Comparison of ENCODE assay signal across 20 cellular contexts in the genomic region with DNA sequence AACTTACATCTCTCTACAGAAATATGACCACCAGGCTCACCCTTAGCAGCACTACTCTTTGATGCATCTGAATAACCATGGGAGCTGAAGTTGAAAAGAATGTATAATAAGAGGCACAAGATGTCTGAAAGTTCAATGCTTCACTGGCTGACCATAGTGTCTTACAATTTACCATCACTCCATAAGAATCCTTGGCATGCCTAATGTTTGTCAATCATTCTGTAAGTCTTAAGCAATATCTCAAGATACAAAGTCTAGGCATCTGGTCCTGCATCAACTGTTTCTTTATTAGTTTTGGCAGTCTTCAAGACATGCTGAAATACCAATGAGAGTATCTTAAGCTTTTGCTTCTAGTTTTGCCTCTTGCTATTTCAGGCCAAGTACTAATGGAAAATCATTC.
A peak's percentile ranks its signal among the peaks of the same experiment; 100 is the strongest.
DNase-seq lines count a peak whose midpoint lies in the region; ATAC-seq and TF ChIP-seq lines count a peak whose summit lies in the region.
"Had no signal": no experiment of that assay in that cellular context is flagged by ENCODE, and none has a peak within 500 bp of the region (broad histone marks: within the 10 kb centered on the region; RNA-seq: fewer than 3 reads in every experiment).

No MANE protein-coding gene starts in this region.

- H3K9me3 ChIP-seq in heart left ventricle (no peaks in the 10 kb centered on the region), left lung (no peaks in the 10 kb centered on the region)
- H3K9me3 ChIP-seq in effector memory CD4-positive, alpha-beta T cell (ENCODE audit: control insufficient read depth, low read length) = no peaks in the 10 kb centered on the region
- H3K9me3 ChIP-seq: A549, HAP-1 had no signal

- no peak for ATAC-seq in heart left ventricle
- ATAC-seq in left lung = no peak
- ATAC-seq: A549, GM12878, GM23338, HepG2, K562, SK-N-SH treated with all-trans-retinoic acid at 6 μM for 48 hours had no signal

- H3K36me3 ChIP-seq in heart left ventricle (no peaks in the 10 kb centered on the region), left lung (no peaks in the 10 kb centered on the region)
- no peaks in the 10 kb centered on the region for H3K36me3 ChIP-seq in effector memory CD4-positive, alpha-beta T cell (ENCODE audit: control insufficient read depth, insufficient read depth, low read length)
- H3K36me3 ChIP-seq: HAP-1 had no signal

- no peak for TF ChIP-seq POLR2A in heart left ventricle (IDR thresholded peaks at IDR 0.05)

- H3K27ac ChIP-seq in heart left ventricle = no peak overlapping the region
- no peak overlapping the region for H3K27ac ChIP-seq in effector memory CD4-positive, alpha-beta T cell (ENCODE audit: insufficient read depth, low read length, poor library complexity, severe bottlenecking)
- H3K27ac ChIP-seq in left lung = no peak overlapping the region
- H3K27ac ChIP-seq: A549 had no signal

- H3K27me3 ChIP-seq in heart left ventricle = no peaks in the 10 kb centered on the region
- H3K27me3 ChIP-seq in effector memory CD4-positive, alpha-beta T cell (replicated peaks; ENCODE audit: control insufficient read depth, insufficient read depth, low read length, poor library complexity, severe bottlenecking) = no peaks in the 10 kb centered on the region
- H3K27me3 ChIP-seq in left lung = no peaks in the 10 kb centered on the region

- TF ChIP-seq CTCF in heart left ventricle (IDR thresholded peaks at IDR 0.05) (no peak), left lung (IDR thresholded peaks at IDR 0.05) (no peak)

- H3K4me3 ChIP-seq in heart left ventricle (no peak overlapping the region), left lung (no peak overlapping the region)
- H3K4me3 ChIP-seq in effector memory CD4-positive, alpha-beta T cell (ENCODE audit: insufficient read depth, low read depth, low read length, poor library complexity, severe bottlenecking) = no peak overlapping the region
- H3K4me3 ChIP-seq: A549, GM12878, GM23338, HAP-1, K562 had no signal

- H3K4me1 ChIP-seq in heart left ventricle (no peaks in the 10 kb centered on the region), left lung (no peaks in the 10 kb centered on the region)
- no peaks in the 10 kb centered on the region for H3K4me1 ChIP-seq in effector memory CD4-positive, alpha-beta T cell (ENCODE audit: control insufficient read depth, insufficient read depth, low read length, poor library complexity, severe bottlenecking)
- H3K4me1 ChIP-seq: A549, HAP-1 had no signal

- intact Hi-C loops in heart left ventricle (cut with DNase I) (no loop called here), left lung (cut with DNase I) (no loop called here)

- DNase-seq in EL (peak; percentile 24), astrocyte of the hippocampus (ENCODE audit: low read depth, low spot score) (peak; percentile 36), iris pigment epithelial cell (ENCODE audit: low read depth) (peak; percentile 9), renal cortical epithelial cell (ENCODE audit: low read depth) (peak; percentile 83), heart left ventricle (no peak), left lung (no peak)
- DNase-seq in effector memory CD4-positive, alpha-beta T cell = no peak
- DNase-seq: CD4-positive, CD25-positive, alpha-beta regulatory T cell; DMS79 treated with DMSO at 0.1 percent for 48 hours; NCI-H1092; NCI-H1436; NCI-H187 treated with DMSO at 0.1 percent for 48 hours; NCI-H2107 had no signal

Comparison
In these comparisons a context has a peak if more than half of its experiments do, and no peak if none do; other contexts are left out.
1. DNase-seq: peak in EL (single experiment), astrocyte of the hippocampus (single experiment), iris pigment epithelial cell (single experiment) and renal cortical epithelial cell (single experiment); none in heart left ventricle (0 of 5), effector memory CD4-positive, alpha-beta T cell (0 of 3) and left lung (0 of 2).